Comparison of ENCODE assay signal across 24 cellular contexts in the genomic region with DNA sequence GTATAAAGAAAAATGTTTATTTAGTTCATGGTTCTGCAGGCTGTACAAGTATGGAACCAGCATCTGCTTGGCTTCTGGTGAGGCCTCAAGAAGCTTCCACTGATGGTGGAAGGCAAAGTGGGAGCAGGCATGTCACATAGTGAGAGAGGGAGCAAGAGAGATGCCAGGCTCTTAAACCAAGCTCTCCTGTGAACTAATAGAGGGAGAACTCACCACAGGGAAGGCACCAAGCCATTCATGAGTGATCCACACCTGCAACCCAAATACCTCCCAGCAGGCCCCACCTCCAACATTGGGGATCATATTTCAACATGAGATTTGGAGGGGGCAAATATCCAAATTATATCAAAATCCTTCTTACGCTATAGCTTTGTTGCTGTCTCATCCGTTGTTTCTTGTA.
"Had no signal": no experiment of that assay in that cellular context is flagged by ENCODE, and none has a peak within 500 bp of the region (broad histone marks: within the 10 kb centered on the region; RNA-seq: fewer than 3 reads in every experiment).

No MANE protein-coding gene starts in this region.

- H3K27ac ChIP-seq: dorsolateral prefrontal cortex, left lung, ovary, sigmoid colon, testis, tibial artery had no signal

- H3K27me3 ChIP-seq: dorsolateral prefrontal cortex, heart right ventricle, left lung, ovary, sigmoid colon, testis, tibial artery had no signal

- H3K36me3 Mint-ChIP-seq: naive thymus-derived CD8-positive, alpha-beta T cell; stimulated activated effector memory CD8-positive, alpha-beta T cell treated with anti-CD3 and anti-CD28 coated beads, Interleukin-12 subunit alpha, Interleukin-12 subunit beta, amount 100 ng/mL, for 72 hours; type B pancreatic cell had no signal

- H3K4me3 ChIP-seq: dorsolateral prefrontal cortex, heart right ventricle, left lung, ovary, psoas muscle, sigmoid colon, testis, tibial artery had no signal

- H3K27me3 Mint-ChIP-seq: type B pancreatic cell had no signal

- ATAC-seq: esophagus mucosa; naive thymus-derived CD8-positive, alpha-beta T cell; right cardiac atrium; stimulated activated effector memory CD8-positive, alpha-beta T cell treated with anti-CD3 and anti-CD28 coated beads, Interleukin-12 subunit alpha, Interleukin-12 subunit beta, amount 100 ng/mL, for 72 hours; stimulated activated naive CD8-positive, alpha-beta T cell treated with anti-CD3 and anti-CD28 coated beads, Interleukin-15, Interleukin-2, amounts not matched to agents 100 U/mL and 50 U/mL, for 24 hours had no signal

- H3K36me3 ChIP-seq: left lung, ovary had no signal

- H3K4me1 Mint-ChIP-seq: naive thymus-derived CD8-positive, alpha-beta T cell; stimulated activated effector memory CD8-positive, alpha-beta T cell treated with anti-CD3 and anti-CD28 coated beads, Interleukin-12 subunit alpha, Interleukin-12 subunit beta, amount 100 ng/mL, for 72 hours had no signal

- H3K9me3 ChIP-seq: left lung, ovary, psoas muscle, sigmoid colon, testis, tibial artery had no signal

- H3K9me3 Mint-ChIP-seq: naive thymus-derived CD8-positive, alpha-beta T cell; stimulated activated effector memory CD8-positive, alpha-beta T cell treated with anti-CD3 and anti-CD28 coated beads, Interleukin-12 subunit alpha, Interleukin-12 subunit beta, amount 100 ng/mL, for 72 hours had no signal

- H3K4me1 ChIP-seq: left lung, testis had no signal

- DNase-seq: dorsolateral prefrontal cortex; effector CD4-positive, alpha-beta T cell; foreskin fibroblast; glutamatergic neuron; heart right ventricle; kidney; left lung; mesendoderm; naive thymus-derived CD8-positive, alpha-beta T cell; occipital lobe; ovary; posterior cingulate gyrus; psoas muscle; right cardiac atrium; sigmoid colon; stimulated activated CD4-positive, alpha-beta T cell treated with anti-CD3 and anti-CD28 coated beads, Interleukin-2, amount 100 ng/mL, for 24 hours; stimulated activated CD4-positive, alpha-beta T cell treated with anti-CD3 and anti-CD28 coated beads, Interleukin-4, amount 100 ng/mL, for 24 hours; stimulated activated naive CD8-positive, alpha-beta T cell treated with anti-CD3 and anti-CD28 coated beads, Interleukin-15, Interleukin-2, amounts not matched to agents 100 U/mL and 50 U/mL, for 24 hours; substantia nigra; testis; tibial artery had no signal

- H3K27ac Mint-ChIP-seq: naive thymus-derived CD8-positive, alpha-beta T cell; stimulated activated effector memory CD8-positive, alpha-beta T cell treated with anti-CD3 and anti-CD28 coated beads, Interleukin-12 subunit alpha, Interleukin-12 subunit beta, amount 100 ng/mL, for 72 hours; type B pancreatic cell had no signal

- H3K4me3 Mint-ChIP-seq: naive thymus-derived CD8-positive, alpha-beta T cell; stimulated activated effector memory CD8-positive, alpha-beta T cell treated with anti-CD3 and anti-CD28 coated beads, Interleukin-12 subunit alpha, Interleukin-12 subunit beta, amount 100 ng/mL, for 72 hours; type B pancreatic cell had no signal
